Comparison of ENCODE assay signal across 27 cellular contexts in the genomic region with DNA sequence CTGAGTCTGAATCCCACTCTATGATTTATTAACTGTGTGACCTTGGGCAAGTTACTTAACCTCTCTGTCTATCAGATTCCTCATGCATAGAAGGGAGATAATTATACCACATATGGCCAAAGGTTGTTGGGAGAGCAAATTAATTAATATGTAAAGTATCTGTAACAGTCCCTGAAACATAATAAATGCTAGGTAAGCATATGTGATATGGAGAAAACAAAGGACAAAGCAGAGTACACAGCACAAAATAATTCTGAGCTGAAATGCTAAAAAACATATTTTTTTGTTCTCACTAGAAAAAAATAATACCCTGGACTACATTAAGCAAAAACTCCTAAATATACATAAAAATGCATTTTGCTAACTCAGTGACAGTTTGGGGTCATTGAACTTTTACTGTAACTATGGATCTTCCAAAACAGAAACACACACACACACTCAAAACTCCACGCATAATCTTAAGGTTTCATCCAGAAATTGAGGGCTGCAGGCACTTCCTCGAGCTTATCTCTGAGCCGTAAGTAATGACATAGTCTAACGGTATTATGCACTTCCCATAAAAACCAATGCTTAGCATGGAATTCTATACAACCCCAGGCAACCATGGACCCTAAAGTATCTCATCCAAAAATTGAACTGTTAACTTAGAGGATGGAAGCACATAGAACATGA.
"Had no signal": no experiment of that assay in that cellular context is flagged by ENCODE, and none has a peak within 500 bp of the region (broad histone marks: within the 10 kb centered on the region; RNA-seq: fewer than 3 reads in every experiment).

No MANE protein-coding gene starts in this region.

- H3K27ac Mint-ChIP-seq: activated CD4-positive, alpha-beta T cell treated with anti-CD3 and anti-CD28 coated beads for 36 hours; activated naive CD8-positive, alpha-beta T cell treated with anti-CD3 and anti-CD28 coated beads for 36 hours; endodermal cell; natural killer cell treated with Interleukin-12 subunit alpha and Interleukin-12 subunit beta and Interleukin-15 and Interleukin-18, amount 100 ng/mL, for 72 hours; WTC11 had no signal

- H3K4me3 Mint-ChIP-seq: activated CD4-positive, alpha-beta T cell treated with anti-CD3 and anti-CD28 coated beads for 36 hours; activated naive CD8-positive, alpha-beta T cell treated with anti-CD3 and anti-CD28 coated beads for 36 hours; activated T-cell treated with anti-CD3 and anti-CD28 coated beads, Interleukin-2, amount 50 U/mL, for 4 hours; endodermal cell; natural killer cell treated with Interleukin-12 subunit alpha and Interleukin-12 subunit beta and Interleukin-15 and Interleukin-18, amount 100 ng/mL, for 72 hours; WTC11 had no signal

- H3K9me3 Mint-ChIP-seq: activated T-cell treated with anti-CD3 and anti-CD28 coated beads, Interleukin-2, amount 50 U/mL, for 4 hours; endodermal cell; WTC11 had no signal

- H3K27me3 ChIP-seq: esophagus squamous epithelium, left lung, neutrophil, ovary, thyroid gland, upper lobe of right lung had no signal

- DNase-seq: activated CD4-positive, alpha-beta T cell treated with anti-CD3 and anti-CD28 coated beads for 36 hours; activated CD4-positive, alpha-beta T cell treated with anti-CD3 and anti-CD28 coated beads, Interleukin-2, amount 50 U/mL, for 4 hours; activated CD8-positive, alpha-beta memory T cell treated with anti-CD3 and anti-CD28 coated beads, Interleukin-2, amount 50 U/mL, for 48 hours; activated naive CD4-positive, alpha-beta T cell treated with Interleukin-2 at 50 U/mL for 16 hours; activated naive CD8-positive, alpha-beta T cell treated with anti-CD3 and anti-CD28 coated beads for 36 hours; activated T-cell treated with anti-CD3 and anti-CD28 coated beads, Interleukin-2, amount 50 U/mL, for 4 hours; amniotic stem cell; cerebellar nuclear complex; cortex of kidney; endodermal cell; esophagus squamous epithelium; foreskin fibroblast; midbrain; ovary; stimulated activated CD4-positive, alpha-beta T cell treated with anti-CD3 and anti-CD28 coated beads, Interleukin-12 subunit alpha, Interleukin-12 subunit beta, amount 100 ng/mL, for 4 hours; stimulated activated CD4-positive, alpha-beta T cell treated with anti-CD3 and anti-CD28 coated beads, Interleukin-4, amount 100 ng/mL, for 4 hours; stimulated activated naive CD8-positive, alpha-beta T cell treated with anti-CD3 and anti-CD28 coated beads, Interleukin-15, Interleukin-2, amounts not matched to agents 100 U/mL and 50 U/mL, for 24 hours; SW 1271; T-helper 2 cell; thyroid gland; upper lobe of right lung had no signal

- H3K9me3 ChIP-seq: esophagus squamous epithelium, left lung, neutrophil, ovary, prostate gland, thyroid gland, upper lobe of right lung had no signal

- H3K4me3 ChIP-seq: esophagus squamous epithelium, left lung, lung, ovary, prostate gland, thyroid gland, upper lobe of right lung had no signal

- H3K4me1 ChIP-seq: esophagus squamous epithelium, left lung, prostate gland, thyroid gland, upper lobe of right lung had no signal

- H3K4me1 Mint-ChIP-seq: activated CD4-positive, alpha-beta T cell treated with anti-CD3 and anti-CD28 coated beads for 36 hours; activated naive CD8-positive, alpha-beta T cell treated with anti-CD3 and anti-CD28 coated beads for 36 hours; endodermal cell had no signal

- H3K27ac ChIP-seq: esophagus squamous epithelium, left lung, neutrophil, ovary, prostate gland, upper lobe of right lung had no signal

- H3K36me3 Mint-ChIP-seq: activated naive CD8-positive, alpha-beta T cell treated with anti-CD3 and anti-CD28 coated beads for 36 hours; natural killer cell treated with Interleukin-12 subunit alpha and Interleukin-12 subunit beta and Interleukin-15 and Interleukin-18, amount 100 ng/mL, for 72 hours; WTC11 had no signal

- H3K36me3 ChIP-seq: esophagus squamous epithelium, left lung, neutrophil, ovary, prostate gland, upper lobe of right lung had no signal

- H3K27me3 Mint-ChIP-seq: activated naive CD8-positive, alpha-beta T cell treated with anti-CD3 and anti-CD28 coated beads for 36 hours; natural killer cell treated with Interleukin-12 subunit alpha and Interleukin-12 subunit beta and Interleukin-15 and Interleukin-18, amount 100 ng/mL, for 72 hours had no signal
